In the genomic region with DNA sequence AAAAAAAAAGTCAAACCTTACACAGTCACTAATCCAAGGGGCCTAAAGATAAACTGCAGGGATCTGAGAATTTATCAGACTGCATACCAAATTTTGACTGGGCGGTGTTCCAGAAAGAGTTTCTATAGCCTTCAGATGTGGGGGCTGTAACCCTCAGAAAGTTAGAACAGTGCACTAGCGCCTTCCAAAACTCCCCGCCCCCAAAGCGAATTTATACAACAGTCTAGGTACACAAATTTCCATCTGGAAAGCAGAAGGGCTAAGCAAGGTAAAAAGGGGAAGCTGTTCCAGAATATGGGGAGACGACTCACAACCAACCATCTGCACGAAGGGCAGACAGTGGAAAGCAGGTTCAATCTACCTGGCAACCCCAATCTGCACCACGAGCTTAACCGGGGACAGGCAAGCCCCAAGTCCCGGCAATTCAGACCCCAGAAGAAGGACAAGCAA, we compare ENCODE assay signal across 8 cellular contexts. TPM values are rescaled to one million over a fixed set of nuclear protein-coding genes. Genes with fewer than 3 reads are reported as not detected.
DNase-seq lines count a peak whose midpoint lies in the region; ATAC-seq and TF ChIP-seq lines count a peak whose summit lies in the region.

No MANE protein-coding gene starts in this region.

- peaks cover 43% of the 10 kb centered on the region for H3K4me1 Mint-ChIP-seq in activated naive CD4-positive, alpha-beta T cell treated with anti-CD3 and anti-CD28 coated beads for 36 hours (ENCODE audit: low read depth)
- H3K4me1 Mint-ChIP-seq in activated naive CD8-positive, alpha-beta T cell (ENCODE audit: low read depth) = peaks cover 54% of the 10 kb centered on the region

- intact Hi-C loops in activated naive CD4-positive, alpha-beta T cell treated with anti-CD3 and anti-CD28 coated beads for 36 hours (cut with micrococcal nuclease) = loop anchor here (2.0 to 10.0 kb wide), 5 partner anchors 43 to 923 kb away; a partner anchor contains a TSS
- intact Hi-C loops in spleen (cut with DNase I; ENCODE audit: low total_unique reads) = no loop called here

- H3K36me3 ChIP-seq in KOPT-K1 (ENCODE audit: insufficient read depth, low read length) (no peaks in the 10 kb centered on the region), spleen (peaks cover 0 to 6% (median 0%) of the 10 kb centered on the region in 6 donors)

- DNase-seq in activated naive CD4-positive, alpha-beta T cell treated with anti-CD3 and anti-CD28 coated beads for 36 hours = peak; percentile 28
- DNase-seq in activated naive CD4-positive, alpha-beta T cell treated with Interleukin-2 at 50 U/mL for 16 hours = no peak
- DNase-seq in iPS DF 19.7 (ENCODE audit: low read depth, low spot score) (peak; percentile 20), spleen (no peak)
- no peak for DNase-seq in activated CD4-positive, CD25-positive, alpha-beta regulatory T cell (lab: John Stamatoyannopoulos, UW)

- H3K4me3 ChIP-seq in spleen = peak overlapping the region; percentile 79 to 96 (median 88)

- H3K4me1 ChIP-seq in spleen = peaks cover 11 to 58% (median 28%) of the 10 kb centered on the region in 6 donors

- H3K9me3 ChIP-seq in KOPT-K1 (ENCODE audit: insufficient read depth, low read length, poor library complexity, severe bottlenecking) (no peaks in the 10 kb centered on the region), spleen (no peaks in the 10 kb centered on the region)

- no peak for ATAC-seq in HG02678 (IDR thresholded peaks at IDR 0.05; ENCODE audit: unreplicated experiment)

- no peak for TF ChIP-seq POLR2A in spleen (IDR thresholded peaks at IDR 0.05)

- H3K27me3 ChIP-seq in spleen (replicated peaks in 1 of 7) = no peaks in the 10 kb centered on the region

- no peaks in the 10 kb centered on the region for H3K27me3 Mint-ChIP-seq in activated naive CD4-positive, alpha-beta T cell treated with anti-CD3 and anti-CD28 coated beads for 36 hours (ENCODE audit: low read depth)
- H3K27me3 Mint-ChIP-seq in activated naive CD8-positive, alpha-beta T cell = no peaks in the 10 kb centered on the region

- CTCF ChIA-PET in activated naive CD4-positive, alpha-beta T cell treated with anti-CD3 and anti-CD28 coated beads for 36 hours (lab: Charles Lee) = interaction anchor here (0.6 to 2.8 kb wide), 13 partner anchors 11 to 193 kb away, joined by 3 to 30 read pairs (median 3); no protein-coding TSS in a partner anchor

- peak overlapping the region; percentile 39 for H3K27ac ChIP-seq in KOPT-K1 (ENCODE audit: low read depth, low read length, poor library complexity, severe bottlenecking)
- peak overlapping the region in 5 of 8 donors; percentile 79 to 86 (median 83) for H3K27ac ChIP-seq in spleen

- TF ChIP-seq CTCF in spleen (IDR thresholded peaks at IDR 0.05 in 8 of 11, conservative IDR thresholded peaks at IDR 0.05 in 3 of 11) = no peak

- 2 to 6% (median 4%) methylated on average over 8 to 9 of the region's 9 CpGs for WGBS in spleen, 5 donors

- no peaks in the 10 kb centered on the region for H3K9me3 Mint-ChIP-seq in activated naive CD4-positive, alpha-beta T cell treated with anti-CD3 and anti-CD28 coated beads for 36 hours
- H3K9me3 Mint-ChIP-seq in activated naive CD8-positive, alpha-beta T cell (ENCODE audit: low read depth) = no peaks in the 10 kb centered on the region

- H3K4me3 Mint-ChIP-seq in activated naive CD4-positive, alpha-beta T cell treated with anti-CD3 and anti-CD28 coated beads for 36 hours = peak overlapping the region; percentile 93
- H3K4me3 Mint-ChIP-seq in activated naive CD8-positive, alpha-beta T cell = peak overlapping the region; percentile 92

- H3K36me3 Mint-ChIP-seq in activated naive CD4-positive, alpha-beta T cell treated with anti-CD3 and anti-CD28 coated beads for 36 hours (ENCODE audit: low read depth) = peaks cover 12% of the 10 kb centered on the region
- no peaks in the 10 kb centered on the region for H3K36me3 Mint-ChIP-seq in activated naive CD8-positive, alpha-beta T cell

- peak overlapping the region; percentile 67 for H3K27ac Mint-ChIP-seq in activated naive CD4-positive, alpha-beta T cell treated with anti-CD3 and anti-CD28 coated beads for 36 hours
- peak overlapping the region; percentile 37 for H3K27ac Mint-ChIP-seq in activated naive CD8-positive, alpha-beta T cell

RNA-seq across cellular contexts. Expression of a gene that starts 0.8 kb away (rescaled TPM):
- 10 to 100 TPM; 23.5 to 27.1 TPM for total RNA-seq in activated naive CD4-positive, alpha-beta T cell treated with anti-CD3 and anti-CD28 coated beads for 36 hours
- 10 to 100 TPM; 10.7 to 15.5 (median 13.6) TPM for total RNA-seq in spleen
- polyA plus RNA-seq in spleen = 1 to 10 TPM; 1.9 to 2.9 (median 2.7) TPM

RNA-seq across cellular contexts. Expression of a gene that starts 58.6 kb away (rescaled TPM):
- total RNA-seq in activated naive CD4-positive, alpha-beta T cell treated with anti-CD3 and anti-CD28 coated beads for 36 hours = not detected
- not detected for total RNA-seq in spleen
- not detected for polyA plus RNA-seq in spleen

Comparison
In these comparisons a context has a peak if more than half of its experiments do, and no peak if none do; other contexts are left out.
1. DNase-seq: peak in activated naive CD4-positive, alpha-beta T cell treated with anti-CD3 and anti-CD28 coated beads for 36 hours (single experiment) and iPS DF 19.7 (single experiment); none in activated naive CD4-positive, alpha-beta T cell treated with Interleukin-2 at 50 U/mL for 16 hours (single experiment), spleen (single experiment) and activated CD4-positive, CD25-positive, alpha-beta regulatory T cell (0 of 4).